8 cellular contexts compared by ENCODE assay signal in the genomic region with DNA sequence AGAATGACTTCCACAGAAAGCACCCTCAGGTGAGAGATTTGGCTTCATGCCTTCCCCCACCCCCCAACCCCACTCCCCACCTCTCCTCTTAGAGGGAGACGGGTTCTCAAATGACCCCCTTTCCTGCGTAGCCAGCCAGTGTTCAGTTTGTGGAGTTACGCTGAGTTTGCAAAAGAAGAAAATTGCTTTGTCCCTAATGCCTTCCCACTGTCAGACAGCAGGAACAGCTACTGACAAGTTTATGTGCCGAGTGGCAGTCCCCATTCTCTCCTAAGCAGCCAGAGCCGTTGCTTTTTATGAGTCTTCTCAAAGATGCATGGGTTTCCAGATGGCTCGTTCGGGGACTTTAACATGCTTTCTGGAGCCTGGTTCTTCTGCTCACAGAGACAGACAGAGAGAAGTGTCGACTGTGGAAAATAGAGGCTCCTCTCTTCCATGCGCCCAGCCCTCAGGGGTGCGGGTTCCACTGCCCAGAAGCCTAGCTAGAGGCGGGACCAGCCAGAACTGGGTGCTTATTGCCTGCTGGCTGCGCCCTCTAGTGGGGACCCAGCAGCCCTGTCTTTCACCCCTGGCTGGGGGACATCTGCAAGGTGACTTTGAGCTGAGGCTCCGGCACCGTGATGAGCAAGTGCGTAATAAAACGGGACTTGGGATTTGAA.
DNase-seq lines count a peak whose midpoint lies in the region; ATAC-seq and TF ChIP-seq lines count a peak whose summit lies in the region.

No MANE protein-coding gene starts in this region.

- peak overlapping the region; percentile 50 for H3K4me3 Mint-ChIP-seq in activated CD8-positive, alpha-beta memory T cell treated with anti-CD3 and anti-CD28 coated beads, Interleukin-2, amount 10 ng/mL, durations not matched to agents 7 days and 5 days
- H3K4me3 Mint-ChIP-seq in endothelial cell (ENCODE audit: unreplicated experiment) = no peak overlapping the region

- no peaks in the 10 kb centered on the region for H3K9me3 Mint-ChIP-seq in activated CD8-positive, alpha-beta memory T cell treated with anti-CD3 and anti-CD28 coated beads, Interleukin-2, amount 10 ng/mL, durations not matched to agents 7 days and 5 days (ENCODE audit: low read depth)
- no peaks in the 10 kb centered on the region for H3K9me3 Mint-ChIP-seq in endothelial cell (ENCODE audit: unreplicated experiment)

- peak; percentile 22 for DNase-seq in HS-27A (ENCODE audit: low read depth)
- peak; percentile 73 to 89 for DNase-seq in NOMO-1 (lab: John Stamatoyannopoulos, UW; ENCODE audit: unreplicated experiment in 2 of 2)
- peak; percentile 86 for DNase-seq in activated CD8-positive, alpha-beta memory T cell treated with anti-CD3 and anti-CD28 coated beads, Interleukin-2, amount 10 ng/mL, durations not matched to agents 7 days and 5 days
- DNase-seq in endothelial cell (ENCODE audit: low spot score) = peak; percentile 79
- peak; percentile 50 for DNase-seq in middle frontal gyrus (ENCODE audit: extremely low spot score, low spot score)
- peak; percentile 81 for DNase-seq in stimulated activated CD8-positive, alpha-beta memory T cell treated with anti-CD3 and anti-CD28 coated beads, Interleukin-4, amount 100 ng/mL, for 48 hours

- H3K36me3 Mint-ChIP-seq in activated CD8-positive, alpha-beta memory T cell treated with anti-CD3 and anti-CD28 coated beads, Interleukin-2, amount 10 ng/mL, durations not matched to agents 7 days and 5 days = peaks cover 5% of the 10 kb centered on the region
- H3K36me3 Mint-ChIP-seq in endothelial cell (ENCODE audit: low read depth, unreplicated experiment) = no peaks in the 10 kb centered on the region

- peak; percentile 93 for ATAC-seq in activated CD8-positive, alpha-beta memory T cell treated with anti-CD3 and anti-CD28 coated beads, Interleukin-2, amount 10 ng/mL, durations not matched to agents 7 days and 5 days
- ATAC-seq in HG03135 (IDR thresholded peaks at IDR 0.05; ENCODE audit: unreplicated experiment) = no peak

- H3K4me1 Mint-ChIP-seq in activated CD8-positive, alpha-beta memory T cell treated with anti-CD3 and anti-CD28 coated beads, Interleukin-2, amount 10 ng/mL, durations not matched to agents 7 days and 5 days = peaks cover 47% of the 10 kb centered on the region
- H3K4me1 Mint-ChIP-seq in endothelial cell (ENCODE audit: unreplicated experiment) = peaks cover 6% of the 10 kb centered on the region

- H3K27ac Mint-ChIP-seq in activated CD8-positive, alpha-beta memory T cell treated with anti-CD3 and anti-CD28 coated beads, Interleukin-2, amount 10 ng/mL, durations not matched to agents 7 days and 5 days = peak overlapping the region; percentile 96
- no peak overlapping the region for H3K27ac Mint-ChIP-seq in endothelial cell (ENCODE audit: unreplicated experiment)

- CTCF ChIA-PET in activated CD8-positive, alpha-beta memory T cell treated with anti-CD3 and anti-CD28 coated beads, Interleukin-2, amount 10 ng/mL, durations not matched to agents 7 days and 5 days (lab: Charles Lee) = interaction anchor here (0.6 to 5.0 kb wide), 61 partner anchors 9 to 428 kb away, joined by 3 to 108 read pairs (median 5); no protein-coding TSS in a partner anchor

- peak; percentile 91 for TF ChIP-seq CTCF in GM12874 (IDR thresholded peaks at IDR 0.05; ENCODE audit: insufficient read depth, low read depth, low read length)
- TF ChIP-seq CTCF in endothelial cell (IDR thresholded peaks at IDR 0.05; ENCODE audit: unreplicated experiment) = peak; percentile 85

- H3K27me3 Mint-ChIP-seq in activated CD8-positive, alpha-beta memory T cell treated with anti-CD3 and anti-CD28 coated beads, Interleukin-2, amount 10 ng/mL, durations not matched to agents 7 days and 5 days = no peaks in the 10 kb centered on the region
- peaks cover 4% of the 10 kb centered on the region for H3K27me3 Mint-ChIP-seq in endothelial cell (ENCODE audit: unreplicated experiment)

Comparison
In these comparisons a context has a peak if more than half of its experiments do, and no peak if none do; other contexts are left out.
1. DNase-seq: peak in every context shown above with its lines; median percentile 86 in activated CD8-positive, alpha-beta memory T cell treated with anti-CD3 and anti-CD28 coated beads, Interleukin-2, amount 10 ng/mL, durations not matched to agents 7 days and 5 days; 81 in NOMO-1; 81 in stimulated activated CD8-positive, alpha-beta memory T cell treated with anti-CD3 and anti-CD28 coated beads, Interleukin-4, amount 100 ng/mL, for 48 hours; 79 in endothelial cell; 50 in middle frontal gyrus; 22 in HS-27A.